Comparison of ENCODE assay signal across 11 cellular contexts in the genomic region with DNA sequence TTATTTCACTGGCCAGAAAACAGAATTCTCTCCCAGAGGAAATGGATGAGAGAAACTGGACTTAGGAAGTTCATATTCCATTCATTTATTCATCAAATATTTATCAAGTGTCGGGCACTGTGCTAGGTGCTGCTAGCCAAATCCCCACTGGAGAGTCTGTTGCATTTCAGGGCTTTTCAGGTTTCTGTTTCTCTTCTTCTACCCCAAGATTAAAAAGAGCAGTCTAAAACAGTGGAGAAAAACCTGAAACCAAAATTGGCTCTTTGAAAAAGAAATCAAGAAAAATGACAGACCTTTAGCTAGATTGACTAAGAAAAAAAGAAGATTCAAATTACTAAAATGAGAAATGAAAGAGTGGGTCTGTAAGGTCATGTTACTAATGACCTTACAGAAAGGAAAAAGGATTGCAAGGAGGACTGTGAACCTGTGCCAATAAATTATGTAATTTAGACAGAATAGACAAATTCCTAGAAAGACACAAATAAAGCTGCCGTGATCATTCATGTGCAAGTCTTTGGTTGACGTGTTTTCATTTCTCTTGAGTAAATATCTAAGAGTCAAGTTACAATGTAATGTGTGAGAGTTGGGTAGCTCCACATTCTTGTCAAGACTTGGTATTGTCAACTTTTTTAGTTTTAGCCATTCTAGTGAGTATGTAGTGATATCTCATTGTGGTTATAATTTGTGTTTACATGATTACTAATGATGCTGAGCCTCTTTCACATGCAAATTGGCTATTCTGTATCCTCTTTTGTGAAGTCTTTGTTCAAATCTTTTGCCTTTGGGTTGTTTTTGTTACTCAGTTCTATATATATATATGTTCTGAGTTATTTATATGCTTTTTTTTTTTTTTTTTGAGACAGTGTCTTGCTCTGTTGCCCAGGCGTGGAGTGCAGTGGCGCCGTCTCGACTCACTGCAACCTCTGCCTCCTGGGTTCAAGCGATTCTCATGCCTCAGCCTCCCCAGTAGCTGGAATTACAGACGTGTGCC. TPM values are rescaled to one million over a fixed set of nuclear protein-coding genes. Genes with fewer than 3 reads are reported as not detected.
DNase-seq lines count a peak whose midpoint lies in the region; ATAC-seq and TF ChIP-seq lines count a peak whose summit lies in the region.
"Had no signal": no experiment of that assay in that cellular context is flagged by ENCODE, and none has a peak within 500 bp of the region (broad histone marks: within the 10 kb centered on the region; RNA-seq: fewer than 3 reads in every experiment).

No MANE protein-coding gene starts in this region.

- TF ChIP-seq POLR2A in GM18505 (IDR thresholded peaks at IDR 0.05; ENCODE audit: borderline replicate concordance, extremely low read depth, insufficient read depth, insufficient read length) (no peak), upper lobe of left lung (IDR thresholded peaks at IDR 0.05) (no peak)

- no peak for TF ChIP-seq EP300 in upper lobe of left lung (IDR thresholded peaks at IDR 0.05)

- H3K27me3 ChIP-seq in upper lobe of left lung, result no peaks in the 10 kb centered on the region

- 75 to 77% methylated on average over 9 of the region's 9 CpGs for WGBS in upper lobe of left lung, 2 donors

- H3K27ac Mint-ChIP-seq in IgD-negative memory B cell, result peak overlapping the region in 1 of 3 donors; percentile 24

- no peak overlapping the region for H3K4me3 ChIP-seq in fibroblast of the aortic adventitia (ENCODE audit: low read depth, low read length)
- H3K4me3 ChIP-seq in foreskin fibroblast (ENCODE audit: low read depth in 1 of 2, low read length in 2 of 2), result no peak overlapping the region
- H3K4me3 ChIP-seq in upper lobe of left lung, result no peak overlapping the region
- H3K4me3 ChIP-seq: HAP-1 had no signal

- peaks cover 24 to 30% (median 29%) of the 10 kb centered on the region in 3 donors for H3K4me1 Mint-ChIP-seq in IgD-negative memory B cell

- no peak for TF ChIP-seq CTCF in fibroblast of the aortic adventitia (IDR thresholded peaks at IDR 0.05; ENCODE audit: insufficient read depth, low read length)
- TF ChIP-seq CTCF in foreskin fibroblast (IDR thresholded peaks at IDR 0.05; ENCODE audit: low read depth, low read length), result no peak
- no peak for TF ChIP-seq CTCF in upper lobe of left lung (IDR thresholded peaks at IDR 0.05)

- peaks cover 0 to 3% (median 0%) of the 10 kb centered on the region in 3 donors for H3K9me3 Mint-ChIP-seq in IgD-negative memory B cell

- H3K27me3 Mint-ChIP-seq in IgD-negative memory B cell, result peaks cover 1% of the 10 kb centered on the region

- peak; percentile 42 for DNase-seq in fibroblast of the aortic adventitia (ENCODE audit: low read depth)
- DNase-seq in foreskin fibroblast, result no peak
- DNase-seq in upper lobe of left lung, result no peak
- DNase-seq in DMS153 (lab: John Stamatoyannopoulos, UW), result no peak
- DNase-seq: COR-L47, T-helper 2 cell had no signal

- ATAC-seq in GM18502 (IDR thresholded peaks at IDR 0.05; ENCODE audit: poor library complexity, unreplicated experiment) (peak; percentile 50), GM21528 (IDR thresholded peaks at IDR 0.05; ENCODE audit: low FRiP score, unreplicated experiment) (peak; percentile 42), GM18505 (IDR thresholded peaks at IDR 0.05; ENCODE audit: unreplicated experiment) (no peak), upper lobe of left lung (ENCODE audit: low FRiP score in 2 of 2) (no peak)

- no peaks in the 10 kb centered on the region for H3K36me3 Mint-ChIP-seq in IgD-negative memory B cell

- no peaks in the 10 kb centered on the region for H3K36me3 ChIP-seq in upper lobe of left lung
- H3K36me3 ChIP-seq: HAP-1 had no signal

- no peaks in the 10 kb centered on the region for H3K9me3 ChIP-seq in upper lobe of left lung
- H3K9me3 ChIP-seq: HAP-1 had no signal

- H3K4me1 ChIP-seq in upper lobe of left lung, result peaks cover 4 to 49% (median 22%) of the 10 kb centered on the region in 4 donors

- peak overlapping the region in 3 of 4 donors; percentile 2 to 42 (median 39) for H3K4me3 Mint-ChIP-seq in IgD-negative memory B cell

- no peak overlapping the region for H3K27ac ChIP-seq in upper lobe of left lung

RNA-seq across cellular contexts. Expression of gene SNX30, which starts 23.7 kb away (rescaled TPM):
- polyA plus RNA-seq in IgD-negative memory B cell, result 1.4 TPM
- total RNA-seq in fibroblast of the aortic adventitia (ENCODE audit: low replicate concordance) (22.0 and 24.1 TPM in 2 replicates), upper lobe of left lung (10 to 100 TPM; 46.9 to 80.1 (median 72.2) TPM)

RNA-seq across cellular contexts. Expression of gene INIP, which starts 56.4 kb away (rescaled TPM):
- polyA plus RNA-seq in IgD-negative memory B cell, result 43.0 TPM
- 39.1 and 98.9 TPM in 2 replicates for total RNA-seq in fibroblast of the aortic adventitia (ENCODE audit: low replicate concordance)
- 10 to 100 TPM in 5 of 6 donors, 1 to 10 TPM in 1; 6.1 to 35.6 (median 19.3) TPM for total RNA-seq in upper lobe of left lung

Comparison
In these comparisons a context has a peak if more than half of its experiments do, and no peak if none do; other contexts are left out.
1. ATAC-seq: peak in GM18502 (single experiment) and GM21528 (single experiment); none in GM18505 (single experiment) and upper lobe of left lung (0 of 2).